Comparison of ENCODE assay signal across 8 cellular contexts in genomic region chr16:75244844-75245758, GRCh38. TPM values are rescaled to one million over a fixed set of nuclear protein-coding genes. Genes with fewer than 3 reads are reported as not detected.
DNase-seq lines count a peak whose midpoint lies in the region; ATAC-seq and TF ChIP-seq lines count a peak whose summit lies in the region.

No MANE protein-coding gene starts in this region.

- ATAC-seq in esophagus mucosa (peak; percentile 54), HG02870 (IDR thresholded peaks at IDR 0.05; ENCODE audit: unreplicated experiment) (no peak), HG03571 (IDR thresholded peaks at IDR 0.05; ENCODE audit: unreplicated experiment) (no peak)

- no peaks in the 10 kb centered on the region for H3K9me3 ChIP-seq in PC-9 (ENCODE audit: insufficient read depth, low read depth)

- intact Hi-C loops in PC-9 (cut with micrococcal nuclease; ENCODE audit: unreplicated experiment), result loop anchor here (1.0 kb wide), 5 partner anchors 19 to 140 kb away; no protein-coding TSS in a partner anchor

- no peaks in the 10 kb centered on the region for H3K9me2 ChIP-seq in PC-9 (ENCODE audit: insufficient read depth)

- H3K4me3 ChIP-seq in PC-9, result peak overlapping the region; percentile 30; the same call in 1 of the 2 replicates

- no peaks in the 10 kb centered on the region for H3K27me3 ChIP-seq in PC-9 (ENCODE audit: insufficient read depth, low read depth)

- no peak overlapping the region for H2AFZ ChIP-seq in PC-9

- H4K20me1 ChIP-seq in PC-9 (ENCODE audit: insufficient read depth), result peaks cover 23% of the 10 kb centered on the region

- peaks cover 82% of the 10 kb centered on the region for H3K79me2 ChIP-seq in PC-9 (ENCODE audit: low read depth)

- DNase-seq in NCI-H2196 (lab: John Stamatoyannopoulos, UW; ENCODE audit: unreplicated experiment), result peak; percentile 14
- DNase-seq in NCI-H2196 treated with DMSO at 0.1 percent for 48 hours (lab: John Stamatoyannopoulos, UW; ENCODE audit: unreplicated experiment), result no peak
- peak; percentile 93 to 96 for DNase-seq in PC-9
- peak; percentile 93 for DNase-seq in mucosa of gallbladder (ENCODE audit: low spot score)
- DNase-seq in Kasumi-1 (lab: John Stamatoyannopoulos, UW), result no peak

- TF ChIP-seq CTCF in PC-9 (conservative IDR thresholded peaks at IDR 0.05), result no peak

- CTCF ChIA-PET in PC-9 (lab: Charles Lee), result interaction anchor here (0.6 to 1.1 kb wide), 5 partner anchors 11 to 272 kb away, joined by 4 to 10 read pairs (median 8); no protein-coding TSS in a partner anchor

- peaks cover 65% of the 10 kb centered on the region for H3K4me1 ChIP-seq in PC-9 (replicated peaks; ENCODE audit: insufficient read depth)

- peaks cover 27% of the 10 kb centered on the region for H3F3A ChIP-seq in PC-9 (ENCODE audit: insufficient read depth, low read depth)

- BruUV-seq in PC-9 (replicated peaks; lab: Mats Ljungman, UMichigan), result TSS peak; percentile 22

- peak overlapping the region; percentile 83 for H3K27ac ChIP-seq in PC-9

- POLR2A ChIA-PET in PC-9 (lab: Charles Lee; ENCODE audit: unreplicated experiment), result interaction anchor here (0.5 to 1.8 kb wide), 8 partner anchors 11 to 946 kb away, joined by 3 to 20 read pairs (median 4); no protein-coding TSS in a partner anchor

- H3K4me2 ChIP-seq in PC-9, result peak overlapping the region; percentile 76

- peaks cover 10% of the 10 kb centered on the region; the same call in 1 of the 2 replicates for H3K36me3 ChIP-seq in PC-9 (ENCODE audit: low read depth)

RNA-seq across cellular contexts. Expression of gene BCAR1, which starts 6.3 kb away (rescaled TPM):
- total RNA-seq in PC-9 (2021) (53.9 and 62.5 TPM in 2 replicates), esophagus mucosa (33.0 TPM), mucosa of gallbladder (223 TPM)

RNA-seq across cellular contexts. Expression of gene CTRB1, which starts 26.3 kb away (rescaled TPM):
- not detected in 2 replicates for total RNA-seq in PC-9 (2021)
- total RNA-seq in esophagus mucosa, result 0.44 TPM
- total RNA-seq in mucosa of gallbladder, result 15.0 TPM

RNA-seq across cellular contexts. Expression of gene CTRB2, which starts 38.1 kb away (rescaled TPM):
- total RNA-seq in PC-9 (2021), result not detected in 2 replicates
- total RNA-seq in esophagus mucosa, result not detected
- total RNA-seq in mucosa of gallbladder, result 26.7 TPM

Comparison
In these comparisons a context has a peak if more than half of its experiments do, and no peak if none do; other contexts are left out.
1. DNase-seq: peak in NCI-H2196 (single experiment), PC-9 (2 of 2) and mucosa of gallbladder (single experiment); none in NCI-H2196 treated with DMSO at 0.1 percent for 48 hours (single experiment) and Kasumi-1 (0 of 2).
2. RNA of gene CTRB1, which starts 26.3 kb away (total RNA-seq): 15.0 TPM in mucosa of gallbladder (single experiment); 0.44 TPM in esophagus mucosa (single experiment) and not detected in PC-9; every median in the first group is over 10 times any median in the second.
3. RNA of gene CTRB2, which starts 38.1 kb away (total RNA-seq): 26.7 TPM in mucosa of gallbladder (single experiment); not detected in PC-9 and not detected in esophagus mucosa (single experiment); every median in the first group is over 10 times any median in the second.